In genomic region chr9:3238241-3238640, GRCh38 we compare ENCODE assay signal across 26 cellular contexts.
DNase-seq lines count a peak whose midpoint lies in the region; ATAC-seq, FAIRE-seq and TF ChIP-seq lines count a peak whose summit lies in the region.
"Had no signal": no experiment of that assay in that cellular context is flagged by ENCODE, and none has a peak within 500 bp of the region (broad histone marks: within the 10 kb centered on the region; RNA-seq: fewer than 3 reads in every experiment).

No MANE protein-coding gene starts in this region.

- no peaks in the 10 kb centered on the region for H3K9me2 ChIP-seq in GM23248 (ENCODE audit: insufficient read depth)

- no peak overlapping the region for H3K4me2 ChIP-seq in GM23248 (ENCODE audit: unreplicated experiment)

- no peaks in the 10 kb centered on the region for H4K20me1 ChIP-seq in GM23248 (ENCODE audit: insufficient read depth)

- H3K9me3 ChIP-seq in AG04450 (ENCODE audit: control insufficient read depth, insufficient read depth, low read length) (no peaks in the 10 kb centered on the region), GM23248 (ENCODE audit: low read depth) (no peaks in the 10 kb centered on the region)
- H3K9me3 ChIP-seq: HAP-1 had no signal

- no peak for ATAC-seq in HG02623 (IDR thresholded peaks at IDR 0.05; ENCODE audit: unreplicated experiment)
- ATAC-seq: Panc1 had no signal

- H3K36me3 ChIP-seq in GM23248 (ENCODE audit: low read depth) (no peaks in the 10 kb centered on the region), bronchial epithelial cell (ENCODE audit: control insufficient read depth, insufficient read depth, low read length) (no peaks in the 10 kb centered on the region), brain microvascular endothelial cell (replicated peaks) (no peaks in the 10 kb centered on the region)
- H3K36me3 ChIP-seq: HAP-1 had no signal

- H3K27ac ChIP-seq in AG04450 (ENCODE audit: low read depth, low read length) (no peak overlapping the region), GM23248 (no peak overlapping the region), brain microvascular endothelial cell (no peak overlapping the region)

- in situ Hi-C loops in GM23248 (cut with MboI) = loop anchor here (25.0 kb wide), 1 partner anchor 1124 kb away; no protein-coding TSS in a partner anchor
- in situ Hi-C loops in brain microvascular endothelial cell (cut with HindIII; ENCODE audit: low pct_ligation_motif_present, low sequenced_read_pairs) = no loop called here

- no peak overlapping the region for H3K9ac ChIP-seq in GM23248

- WGBS in GM23248 (ENCODE audit: low coverage in 1 of 2, low lambda C conversion rate in 2 of 2, missing lambda C conversion rate in 2 of 2), 2 experiments = 96 to 99% methylated on average over 4 of the region's 4 CpGs

- DNase-seq in AG04450 (ENCODE audit: low read depth, low spot score) = peak; percentile 24
- DNase-seq in GM23248 = peak; percentile 16
- DNase-seq in bronchial epithelial cell (ENCODE audit: low read depth) = peak; percentile 13
- DNase-seq in fibroblast of the aortic adventitia (ENCODE audit: low read depth) = peak; percentile 3
- DNase-seq in GM19239 (ENCODE audit: insufficient read length, low spot score) = no peak
- DNase-seq in occipital lobe (lab: John Stamatoyannopoulos, UW) = no peak
- no peak for DNase-seq in brain microvascular endothelial cell
- DNase-seq: 8988T; ACHN; C1 segment of cervical spinal cord; CD4-positive, alpha-beta memory T cell; COR-L47; DMS53; GOT3; NCI-H1092; NCI-H1417 treated with DMSO at 0.1 percent for 48 hours; NCI-H1694 treated with DMSO at 0.1 percent for 48 hours; NCI-H2081 treated with DMSO at 0.1 percent for 48 hours; NCI-H2171; NCI-H226; NCI-H510A; NCI-H69; SHP77 treated with DMSO at 0.1 percent for 48 hours had no signal

- FAIRE-seq in bronchial epithelial cell (lab: Jason Lieb, UNC) = peak; percentile 62
- FAIRE-seq in GM19239 (lab: Jason Lieb, UNC) = no peak

- no peak overlapping the region for H3K4me3 ChIP-seq in AG04450 (ENCODE audit: low read depth, low read length)
- no peak overlapping the region for H3K4me3 ChIP-seq in GM23248
- no peak overlapping the region for H3K4me3 ChIP-seq in bronchial epithelial cell (ENCODE audit: low read depth, low read length)
- no peak overlapping the region for H3K4me3 ChIP-seq in fibroblast of the aortic adventitia (ENCODE audit: low read depth, low read length)
- no peak overlapping the region for H3K4me3 ChIP-seq in brain microvascular endothelial cell (ENCODE audit: low read depth, low read length)
- H3K4me3 ChIP-seq: HAP-1 had no signal

- H3K4me1 ChIP-seq in GM23248 (ENCODE audit: insufficient read depth) = peaks cover 11% of the 10 kb centered on the region; the same call in 1 of the 2 replicates
- H3K4me1 ChIP-seq: HAP-1 had no signal

- CTCF ChIA-PET in AG04450 (lab: Charles Lee) = interaction anchor here (0.7 to 7.8 kb wide), 2 partner anchors 203 to 1132 kb away, joined by 4 to 166 read pairs; no protein-coding TSS in a partner anchor

- H3F3A ChIP-seq in GM23248 (ENCODE audit: insufficient read depth) = peaks cover 5% of the 10 kb centered on the region

- H3K79me2 ChIP-seq in GM23248 (ENCODE audit: insufficient read depth) = no peaks in the 10 kb centered on the region

- H2AFZ ChIP-seq in GM23248 = no peak overlapping the region

- no peaks in the 10 kb centered on the region for H3K27me3 ChIP-seq in AG04450 (ENCODE audit: control insufficient read depth, insufficient read depth, low read length)
- no peaks in the 10 kb centered on the region for H3K27me3 ChIP-seq in GM23248 (replicated peaks; ENCODE audit: insufficient read depth)
- H3K27me3 ChIP-seq in bronchial epithelial cell (ENCODE audit: control insufficient read depth, insufficient read depth, low read length) = no peaks in the 10 kb centered on the region
- H3K27me3 ChIP-seq in brain microvascular endothelial cell (replicated peaks) = no peaks in the 10 kb centered on the region

- TF ChIP-seq CTCF in AG04450 (IDR thresholded peaks at IDR 0.05; ENCODE audit: low read depth, low read length) (no peak), bronchial epithelial cell (IDR thresholded peaks at IDR 0.05; ENCODE audit: insufficient read depth, low read length, severe bottlenecking) (no peak), fibroblast of the aortic adventitia (IDR thresholded peaks at IDR 0.05; ENCODE audit: insufficient read depth, low read length) (no peak), brain microvascular endothelial cell (IDR thresholded peaks at IDR 0.05; ENCODE audit: low read depth, low read length, missing control alignments) (no peak)

- POLR2A ChIA-PET in AG04450 (lab: Yijun Ruan, JAX) = no interaction called here

Comparison
In these comparisons a context has a peak if more than half of its experiments do, and no peak if none do; other contexts are left out.
1. DNase-seq: peak in AG04450 (single experiment), GM23248 (single experiment), bronchial epithelial cell (single experiment) and fibroblast of the aortic adventitia (single experiment); none in GM19239 (single experiment), occipital lobe (single experiment) and brain microvascular endothelial cell (single experiment).